In the genomic region with DNA sequence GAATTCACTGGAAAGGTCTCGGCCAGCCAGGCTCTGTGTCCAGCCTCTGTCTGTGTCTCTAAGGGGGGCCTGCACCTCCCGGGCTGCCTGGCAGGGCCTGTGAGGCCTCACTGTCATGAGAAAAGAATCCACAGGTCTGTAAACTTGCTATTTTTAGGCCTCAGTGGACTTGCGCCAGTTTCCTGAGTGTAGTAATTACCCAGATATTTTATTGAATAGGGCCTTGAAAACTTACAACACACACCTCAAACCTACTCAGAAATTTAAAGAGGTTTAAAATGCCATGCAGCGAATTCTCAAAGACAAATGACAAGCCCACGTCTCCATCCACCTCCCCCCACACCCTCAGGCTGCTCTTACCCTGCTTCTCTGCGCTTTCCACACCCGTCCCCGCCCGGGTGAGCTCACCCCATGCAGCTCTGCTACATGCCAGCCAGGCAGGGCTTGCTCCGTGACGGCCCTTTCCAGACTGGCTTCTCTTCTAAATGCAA, we compare ENCODE assay signal across 1 cellular context.
TF ChIP-seq lines count a peak whose summit lies in the region.

No MANE protein-coding gene starts in this region.

TF ChIP-seq in A549, 52 proteins besides CTCF, POLR2A, EP300 and RAD21 (continued from another document):
- TF ChIP-seq RARB (CRISPR knock-in tag; IDR thresholded peaks at IDR 0.05) (no peak), ZC3H11A (IDR thresholded peaks at IDR 0.05) (no peak)
